Comparison of ENCODE assay signal across 13 cellular contexts in genomic region chr15:85406916-85407315, GRCh38. TPM values are rescaled to one million over a fixed set of nuclear protein-coding genes. Genes with fewer than 3 reads are reported as not detected.
DNase-seq lines count a peak whose midpoint lies in the region; ATAC-seq and TF ChIP-seq lines count a peak whose summit lies in the region.
"Had no signal": no experiment of that assay in that cellular context is flagged by ENCODE, and none has a peak within 500 bp of the region (broad histone marks: within the 10 kb centered on the region; RNA-seq: fewer than 3 reads in every experiment).

No MANE protein-coding gene starts in this region.

- H3K9me3 Mint-ChIP-seq in activated CD4-positive, alpha-beta memory T cell treated with anti-CD3 and anti-CD28 coated beads for 36 hours = no peaks in the 10 kb centered on the region

- H3K9me3 ChIP-seq in tibial nerve = no peaks in the 10 kb centered on the region
- H3K9me3 ChIP-seq: transverse colon had no signal

- POLR2A ChIA-PET in activated CD4-positive, alpha-beta memory T cell treated with anti-CD3 and anti-CD28 coated beads for 36 hours (lab: Charles Lee) = interaction anchor here (1.0 to 1.8 kb wide), 2 partner anchors 27 to 303 kb away, joined by 3 to 11 read pairs; partner anchors contain the start of gene AKAP13

- no peaks in the 10 kb centered on the region for H3K27me3 ChIP-seq in tibial nerve
- H3K27me3 ChIP-seq: transverse colon had no signal

- CTCF ChIA-PET in activated CD4-positive, alpha-beta memory T cell treated with anti-CD3 and anti-CD28 coated beads for 36 hours (lab: Charles Lee) = interaction anchor here (3.1 kb wide), 1 partner anchor 76 kb away, joined by 17 read pairs; no protein-coding TSS in a partner anchor

- no peaks in the 10 kb centered on the region for H3K36me3 ChIP-seq in tibial nerve
- H3K36me3 ChIP-seq: transverse colon had no signal

- TF ChIP-seq POLR2A in tibial nerve (IDR thresholded peaks at IDR 0.05) = no peak

- no peak overlapping the region for H3K4me3 Mint-ChIP-seq in activated CD4-positive, alpha-beta memory T cell treated with anti-CD3 and anti-CD28 coated beads for 36 hours

- DNase-seq in AG08395 (ENCODE audit: low spot score) = peak; percentile 51
- peak; percentile 76 for DNase-seq in EL
- no peak for DNase-seq in activated CD4-positive, alpha-beta memory T cell treated with anti-CD3 and anti-CD28 coated beads for 36 hours
- peak; percentile 79 for DNase-seq in fibroblast of peridontal ligament (ENCODE audit: extremely low read depth)
- no peak for DNase-seq in DMS79 treated with DMSO at 0.1 percent for 48 hours (lab: John Stamatoyannopoulos, UW)
- DNase-seq in DMS53 treated with DMSO at 0.1 percent for 48 hours (lab: John Stamatoyannopoulos, UW; ENCODE audit: unreplicated experiment) = no peak
- no peak for DNase-seq in tibial nerve (ENCODE audit: low spot score in 2 of 2)
- DNase-seq: activated T-cell treated with anti-CD3 and anti-CD28 coated beads, Interleukin-2, amount 50 U/mL, for 48 hours; head of caudate nucleus; NCI-H1417 treated with DMSO at 0.1 percent for 48 hours; NK-92 treated with Interleukin-12 subunit alpha and Interleukin-12 subunit beta, amount 100 ng/mL, for 24 hours; transverse colon had no signal

- no peaks in the 10 kb centered on the region for H3K36me3 Mint-ChIP-seq in activated CD4-positive, alpha-beta memory T cell treated with anti-CD3 and anti-CD28 coated beads for 36 hours

- H3K4me1 Mint-ChIP-seq in activated CD4-positive, alpha-beta memory T cell treated with anti-CD3 and anti-CD28 coated beads for 36 hours (ENCODE audit: low read depth) = peaks cover 81% of the 10 kb centered on the region

- no peak for TF ChIP-seq EP300 in tibial nerve (IDR thresholded peaks at IDR 0.05)

- TF ChIP-seq CTCF in tibial nerve (IDR thresholded peaks at IDR 0.05) = no peak

- H3K27ac ChIP-seq in tibial nerve = peak overlapping the region in 2 of 4 donors; percentile 31 to 77

- peaks cover 0 to 63% (median 52%) of the 10 kb centered on the region in 4 donors for H3K4me1 ChIP-seq in tibial nerve

- peak overlapping the region; percentile 80 for H3K27ac Mint-ChIP-seq in activated CD4-positive, alpha-beta memory T cell treated with anti-CD3 and anti-CD28 coated beads for 36 hours

- no peak for ATAC-seq in GM19467 (IDR thresholded peaks at IDR 0.05; ENCODE audit: unreplicated experiment)

- no peak overlapping the region for H3K4me3 ChIP-seq in tibial nerve
- H3K4me3 ChIP-seq: transverse colon had no signal

- intact Hi-C loops in activated CD4-positive, alpha-beta memory T cell treated with anti-CD3 and anti-CD28 coated beads for 36 hours (cut with micrococcal nuclease) = no loop called here

- 90 to 97% methylated on average over 4 of the region's 4 CpGs for WGBS in tibial nerve, 2 donors

- H3K27me3 Mint-ChIP-seq in activated CD4-positive, alpha-beta memory T cell treated with anti-CD3 and anti-CD28 coated beads for 36 hours = no peaks in the 10 kb centered on the region

RNA-seq across cellular contexts. Expression of gene AKAP13, which starts 26.5 kb away (rescaled TPM):
- 100 to 1,000 TPM; 106 to 113 TPM for total RNA-seq in activated CD4-positive, alpha-beta memory T cell treated with anti-CD3 and anti-CD28 coated beads for 36 hours
- total RNA-seq in tibial nerve = 100 to 1,000 TPM; 332 to 362 (median 351) TPM

Comparison
In these comparisons a context has a peak if more than half of its experiments do, and no peak if none do; other contexts are left out.
1. DNase-seq: peak in AG08395 (single experiment), EL (single experiment) and fibroblast of peridontal ligament (single experiment); none in activated CD4-positive, alpha-beta memory T cell treated with anti-CD3 and anti-CD28 coated beads for 36 hours (single experiment), DMS79 treated with DMSO at 0.1 percent for 48 hours (single experiment), DMS53 treated with DMSO at 0.1 percent for 48 hours (single experiment) and tibial nerve (0 of 2).